Comparison of ENCODE assay signal across 6 cellular contexts in genomic region chr14:105678057-105678456, GRCh38.
A peak's percentile ranks its signal among the peaks of the same experiment; 100 is the strongest.
DNase-seq lines count a peak whose midpoint lies in the region; ATAC-seq, FAIRE-seq and TF ChIP-seq lines count a peak whose summit lies in the region.
"Not testable (repeated sequence)": the region's sequence is repeated elsewhere in the genome, so short reads cannot be mapped to it uniquely, and the experiment has no call there.

No MANE protein-coding gene starts in this region.

- ATAC-seq in activated B cell treated with CpG ODN at 0.5 μM for 24 hours (ENCODE audit: low read depth); activated naive CD8-positive, alpha-beta T cell treated with anti-CD3 and anti-CD28 coated beads, Interleukin-2, amount 50 U/mL, for 24 hours; stimulated activated memory B cell treated with anti-CD40 and anti-IgM and Interleukin-4, amounts not matched to agents 10 μg/mL and 1 μg/mL and 100 μg/mL, for 72 hours: not testable (repeated sequence)

- not testable (repeated sequence) for H3K36me3 Mint-ChIP-seq in activated B cell treated with CpG ODN at 0.5 μM for 24 hours (ENCODE audit: low read depth); activated naive CD8-positive, alpha-beta T cell treated with anti-CD3 and anti-CD28 coated beads, Interleukin-2, amount 50 U/mL, for 24 hours (ENCODE audit: low read depth); stimulated activated memory B cell treated with anti-CD40 and anti-IgM and Interleukin-4, amounts not matched to agents 10 μg/mL and 1 μg/mL and 100 μg/mL, for 72 hours

- intact Hi-C loops in activated B cell treated with CpG ODN at 0.5 μM for 24 hours (cut with micrococcal nuclease) = loop anchor here (10.0 kb wide), 3 partner anchors 123 to 327 kb away; no protein-coding TSS in a partner anchor
- intact Hi-C loops in kidney (cut with DNase I) = not testable (repeated sequence)

- FAIRE-seq in GM19239 (lab: Jason Lieb, UNC) = peak; percentile 64
- FAIRE-seq in kidney (lab: Jason Lieb, UNC) = not testable (repeated sequence)

- H3K4me1 ChIP-seq in kidney (ENCODE audit: control insufficient read depth in 1 of 2, insufficient read depth in 1 of 2, low read depth in 1 of 2, low read length in 2 of 2) = not testable (repeated sequence)

- not testable (repeated sequence) for H3K9ac ChIP-seq in kidney (ENCODE audit: low read length in 2 of 2)

- not testable (repeated sequence) for H3K36me3 ChIP-seq in kidney (ENCODE audit: control insufficient read depth in 1 of 2, insufficient read depth in 2 of 2, low read length in 2 of 2)

- POLR2A ChIA-PET in activated B cell treated with CpG ODN at 0.5 μM for 24 hours (lab: Charles Lee) = not testable (repeated sequence)

- DNase-seq in GM19239 (ENCODE audit: insufficient read length, low spot score); activated B cell treated with CpG ODN at 0.5 μM for 24 hours; activated naive CD8-positive, alpha-beta T cell treated with anti-CD3 and anti-CD28 coated beads, Interleukin-2, amount 50 U/mL, for 24 hours: not testable (repeated sequence)
- peak; percentile 41 for DNase-seq in activated effector memory CD4-positive, alpha-beta T cell treated with anti-CD3 and anti-CD28 coated beads, Interleukin-2, amount 50 U/mL, for 16 hours
- DNase-seq in kidney = peak; percentile 32

- CTCF ChIA-PET in activated B cell treated with CpG ODN at 0.5 μM for 24 hours (lab: Charles Lee) = not testable (repeated sequence)

- not testable (repeated sequence) for H3K9me3 ChIP-seq in kidney (ENCODE audit: control insufficient read depth in 1 of 2, low read length in 2 of 2)

- not testable (repeated sequence) for H3K4me3 ChIP-seq in kidney (ENCODE audit: low read length in 2 of 2)

- H3K27me3 Mint-ChIP-seq in activated B cell treated with CpG ODN at 0.5 μM for 24 hours; activated naive CD8-positive, alpha-beta T cell treated with anti-CD3 and anti-CD28 coated beads, Interleukin-2, amount 50 U/mL, for 24 hours; stimulated activated memory B cell treated with anti-CD40 and anti-IgM and Interleukin-4, amounts not matched to agents 10 μg/mL and 1 μg/mL and 100 μg/mL, for 72 hours: not testable (repeated sequence)

- H3K9me3 Mint-ChIP-seq in activated B cell treated with CpG ODN at 0.5 μM for 24 hours; activated naive CD8-positive, alpha-beta T cell treated with anti-CD3 and anti-CD28 coated beads, Interleukin-2, amount 50 U/mL, for 24 hours; stimulated activated memory B cell treated with anti-CD40 and anti-IgM and Interleukin-4, amounts not matched to agents 10 μg/mL and 1 μg/mL and 100 μg/mL, for 72 hours: not testable (repeated sequence)

- peak overlapping the region; percentile 61 for H3K27ac Mint-ChIP-seq in activated B cell treated with CpG ODN at 0.5 μM for 24 hours
- peak overlapping the region; percentile 46 for H3K27ac Mint-ChIP-seq in activated naive CD8-positive, alpha-beta T cell treated with anti-CD3 and anti-CD28 coated beads, Interleukin-2, amount 50 U/mL, for 24 hours
- H3K27ac Mint-ChIP-seq in stimulated activated memory B cell treated with anti-CD40 and anti-IgM and Interleukin-4, amounts not matched to agents 10 μg/mL and 1 μg/mL and 100 μg/mL, for 72 hours = not testable (repeated sequence)

- not testable (repeated sequence) for TF ChIP-seq CTCF in activated B cell treated with CpG ODN at 0.5 μM for 24 hours (IDR thresholded peaks at IDR 0.05); kidney (IDR thresholded peaks at IDR 0.05; ENCODE audit: borderline replicate concordance, extremely low read depth, insufficient read depth)

- H3K27ac ChIP-seq in kidney (ENCODE audit: low read depth in 2 of 2, low read length in 2 of 2) = not testable (repeated sequence)

- peaks cover 19% of the 10 kb centered on the region for H3K4me1 Mint-ChIP-seq in activated B cell treated with CpG ODN at 0.5 μM for 24 hours
- H3K4me1 Mint-ChIP-seq in activated naive CD8-positive, alpha-beta T cell treated with anti-CD3 and anti-CD28 coated beads, Interleukin-2, amount 50 U/mL, for 24 hours = not testable (repeated sequence)
- peaks cover 23% of the 10 kb centered on the region for H3K4me1 Mint-ChIP-seq in stimulated activated memory B cell treated with anti-CD40 and anti-IgM and Interleukin-4, amounts not matched to agents 10 μg/mL and 1 μg/mL and 100 μg/mL, for 72 hours

- H3K4me3 Mint-ChIP-seq in activated B cell treated with CpG ODN at 0.5 μM for 24 hours = peak overlapping the region; percentile 61
- H3K4me3 Mint-ChIP-seq in activated naive CD8-positive, alpha-beta T cell treated with anti-CD3 and anti-CD28 coated beads, Interleukin-2, amount 50 U/mL, for 24 hours = not testable (repeated sequence)
- peak overlapping the region; percentile 71 for H3K4me3 Mint-ChIP-seq in stimulated activated memory B cell treated with anti-CD40 and anti-IgM and Interleukin-4, amounts not matched to agents 10 μg/mL and 1 μg/mL and 100 μg/mL, for 72 hours
